ENCODE assay signal across 10 cellular contexts in genomic region chr1:161662684-161663339, GRCh38. TPM values are rescaled to one million over a fixed set of nuclear protein-coding genes. Genes with fewer than 3 reads are reported as not detected.
DNase-seq lines count a peak whose midpoint lies in the region; ATAC-seq, FAIRE-seq and TF ChIP-seq lines count a peak whose summit lies in the region.
"Not testable (repeated sequence)": the region's sequence is repeated elsewhere in the genome, so short reads cannot be mapped to it uniquely, and the experiment has no call there.
"Had no signal": no experiment of that assay in that cellular context is flagged by ENCODE, and none has a peak within 500 bp of the region (broad histone marks: within the 10 kb centered on the region; RNA-seq: fewer than 3 reads in every experiment).

Gene FCGR2B (plus strand): TSS chr1:161663143. CDS start chr1:161663242, 99 bp downstream.

- not testable (repeated sequence) for H3K9ac ChIP-seq in GM12878 (ENCODE audit: control insufficient read depth, insufficient read depth, low read length)

- not testable (repeated sequence) for H3K27me3 ChIP-seq in GM12878 (replicated peaks in 1 of 2; ENCODE audit: control insufficient read depth in 2 of 2, insufficient read depth in 2 of 2, low read length in 1 of 2); vagina

- TF ChIP-seq CTCF in GM12878 (IDR thresholded peaks at IDR 0.05 in 2 of 3, conservative IDR thresholded peaks at IDR 0.05 in 1 of 3; ENCODE audit: control insufficient read depth in 2 of 3, extremely low read depth in 1 of 3, insufficient read depth in 1 of 3, low read depth in 3 of 3, low read length in 3 of 3); vagina (IDR thresholded peaks at IDR 0.05): not testable (repeated sequence)

- not testable (repeated sequence) for H3K4me3 ChIP-seq in GM12878, vagina

- not testable (repeated sequence) for H3K79me2 ChIP-seq in GM12878 (ENCODE audit: control insufficient read depth, insufficient read depth, low read length)

- not testable (repeated sequence) for TF ChIP-seq RAD21 in GM12878 (IDR thresholded peaks at IDR 0.05; ENCODE audit: insufficient read depth, low read depth, low read length)

- CTCF ChIA-PET in GM12878 (lab: Yijun Ruan, JAX): not testable (repeated sequence)

- POLR2A ChIA-PET in GM12878 (lab: Charles Lee): not testable (repeated sequence)

- intact Hi-C loops in GM12878 (cut with micrococcal nuclease; ENCODE audit: unreplicated experiment); vagina (cut with DNase I): not testable (repeated sequence)

- RAD21 ChIA-PET in GM12878 (lab: Charles Lee; ENCODE audit: unreplicated experiment): not testable (repeated sequence)

- in situ Hi-C loops in GM12878 (cut with MboI): not testable (repeated sequence)

- not testable (repeated sequence) for TF ChIP-seq POLR2A in GM18505 (IDR thresholded peaks at IDR 0.05; ENCODE audit: borderline replicate concordance, extremely low read depth, insufficient read depth, insufficient read length); GM12878 (IDR thresholded peaks at IDR 0.05; ENCODE audit: low read depth, low read length); vagina (IDR thresholded peaks at IDR 0.05)

- WGBS in GM12878 (ENCODE audit: insufficient coverage, insufficient replicate concordance, low lambda C conversion rate, missing lambda C conversion rate): no CpG with 5 or more reads among the region's 4 CpGs

- H2AFZ ChIP-seq in GM12878 (ENCODE audit: control insufficient read depth, low read depth, low read length): not testable (repeated sequence)

- TF ChIP-seq EP300 in GM12878 (IDR thresholded peaks at IDR 0.05; ENCODE audit: borderline replicate concordance in 1 of 2, control insufficient read depth in 1 of 2, low read depth in 2 of 2, low read length in 2 of 2): not testable (repeated sequence)

- H3K9me3 ChIP-seq in GM12878 (replicated peaks; ENCODE audit: control insufficient read depth, insufficient read depth, low read length); vagina: not testable (repeated sequence)

- DNase-seq in GM12878 (ENCODE audit: low read depth, low spot score); mesenteric fat pad (ENCODE audit: low spot score); vagina (ENCODE audit: extremely low spot score in 2 of 2): not testable (repeated sequence)

- not testable (repeated sequence) for H3K27ac ChIP-seq in GM12878 (ENCODE audit: control insufficient read depth, insufficient read depth); vagina

- not testable (repeated sequence) for H3K36me3 ChIP-seq in GM12878 (ENCODE audit: control insufficient read depth in 2 of 2, insufficient read depth in 2 of 2, low read length in 1 of 2); vagina

- SMC1A ChIA-PET in GM12878 (lab: Charles Lee; ENCODE audit: uncharacterized antibody, unreplicated experiment): not testable (repeated sequence)

- not testable (repeated sequence) for H4K20me1 ChIP-seq in GM12878 (ENCODE audit: control insufficient read depth, insufficient read depth)

- not testable (repeated sequence) for FAIRE-seq in GM12878 (lab: Jason Lieb, UNC)

- H3K4me1 ChIP-seq in GM12878 (ENCODE audit: control insufficient read depth, insufficient read depth, low read length); vagina: not testable (repeated sequence)

- ATAC-seq in GM18505 (IDR thresholded peaks at IDR 0.05; ENCODE audit: unreplicated experiment) (peak; percentile 65), GM19372 (IDR thresholded peaks at IDR 0.05; ENCODE audit: low read depth, unreplicated experiment) (peak; percentile 68), GM21619 (IDR thresholded peaks at IDR 0.05; ENCODE audit: unreplicated experiment) (peak; percentile 63), HG02938 (IDR thresholded peaks at IDR 0.05; ENCODE audit: unreplicated experiment) (peak; percentile 58), HG03378 (IDR thresholded peaks at IDR 0.05; ENCODE audit: unreplicated experiment) (peak; percentile 73), GM12878 (peak; percentile 89)

- H3K4me2 ChIP-seq in GM12878 (ENCODE audit: control insufficient read depth, insufficient read depth): not testable (repeated sequence)

- BruUV-seq in GM12878 (replicated peaks; lab: Mats Ljungman, UMichigan): not testable (repeated sequence)

RNA-seq across cellular contexts. Expression of gene FCGR2B, which starts in this region (rescaled TPM):
- 113 and 116 TPM in 2 replicates for total RNA-seq in GM12878 (2013; cell fraction: nucleolus; rRNA removed)
- 99.3 and 100 TPM in 2 replicates for total RNA-seq in GM12878 (2014; rRNA removed)
- 76.6 and 78.5 TPM in 2 replicates for total RNA-seq in GM12878 (2014; rRNA removed; fragmentation: Illumina TruSeq; extraction: Trizol)
- 88.9 and 99.4 TPM in 2 replicates for total RNA-seq in GM12878 (2021)
- polyA plus RNA-seq in GM12878 (2011; ENCODE audit: low read depth): 27.4 TPM
- polyA plus RNA-seq in GM12878 (2011; rRNA removed): 99.1 and 111 TPM in 2 replicates
- polyA plus RNA-seq in GM12878 (2011; cell fraction: cytosol; rRNA removed): 146 and 151 TPM in 2 replicates
- 167 and 219 TPM in 2 replicates for polyA plus RNA-seq in GM12878 (2011; cell fraction: nucleus; rRNA removed)
- 32.7 and 37.9 TPM in 2 replicates for polyA plus RNA-seq in GM12878 (2012)
- polyA plus RNA-seq in GM12878 (2014; fragmentation: Illumina TruSeq; extraction: Trizol): 118 and 122 TPM in 2 replicates
- polyA plus RNA-seq in GM12878 (2014; fragmentation: Nextera tagmentation; extraction: Ambion mirVana): 100 to 1,000 TPM; 131 to 216 TPM
- polyA plus RNA-seq in GM12878 (2014; rRNA removed): 101 and 106 TPM in 2 replicates
- polyA plus RNA-seq in GM12878 (2016; fragmentation: Nextera tagmentation; extraction: Ambion mirVana): 100 to 1,000 TPM; 105 to 112 TPM
- polyA minus RNA-seq in GM12878 (2011; rRNA and poly(A)+ RNA removed): 82.4 and 94.0 TPM in 2 replicates
- 21.1 and 30.9 TPM in 2 replicates for polyA minus RNA-seq in GM12878 (2011; cell fraction: cytosol; rRNA and poly(A)+ RNA removed)
- polyA minus RNA-seq in GM12878 (2011; cell fraction: nucleus; rRNA and poly(A)+ RNA removed): 35.2 and 46.1 TPM in 2 replicates
- total RNA-seq in mesenteric fat pad: 43.4 TPM
- total RNA-seq in vagina: 10.3 TPM
- total RNA-seq: endodermal cell, H4 had no signal
